In genomic region chr4:36042122-36042970, GRCh38 we compare ENCODE assay signal across 27 cellular contexts.
"Had no signal": no experiment of that assay in that cellular context is flagged by ENCODE, and none has a peak within 500 bp of the region (broad histone marks: within the 10 kb centered on the region; RNA-seq: fewer than 3 reads in every experiment).

No MANE protein-coding gene starts in this region.

- H3K4me3 ChIP-seq: coronary artery, esophagus squamous epithelium, heart right ventricle, psoas muscle, skin epidermis, suprapubic skin, thyroid gland, vagina had no signal

- H3K27me3 ChIP-seq: esophagus squamous epithelium, heart right ventricle, suprapubic skin, thyroid gland, vagina had no signal

- H3K27ac ChIP-seq: coronary artery, esophagus squamous epithelium, heart right ventricle, psoas muscle, skin epidermis, suprapubic skin, thyroid gland, vagina had no signal

- H3K36me3 ChIP-seq: esophagus squamous epithelium, heart right ventricle, suprapubic skin, thyroid gland, vagina had no signal

- ATAC-seq: effector memory CD8-positive, alpha-beta T cell; heart right ventricle; naive thymus-derived CD8-positive, alpha-beta T cell; psoas muscle; right cardiac atrium; stimulated activated naive B cell treated with anti-CD40 and anti-IgM and Interleukin-4, amounts not matched to agents 10 μg/mL and 1 μg/mL and 100 μg/mL, for 72 hours had no signal

- H3K4me1 ChIP-seq: esophagus squamous epithelium, heart right ventricle, psoas muscle, suprapubic skin, thyroid gland, vagina had no signal

- FAIRE-seq: endometrium had no signal

- DNase-seq: dermis blood vessel endothelial cell; effector memory CD8-positive, alpha-beta T cell; erythroblast; esophagus squamous epithelium; foreskin melanocyte; glutamatergic neuron; heart right ventricle; hippocampal formation; islet precursor cell; kidney glomerular epithelial cell; mesenchymal stem cell; naive thymus-derived CD8-positive, alpha-beta T cell; nephron progenitor cell; nucleus accumbens; posterior cingulate gyrus; psoas muscle; right cardiac atrium; stimulated activated CD4-positive, alpha-beta T cell treated with anti-CD3 and anti-CD28 coated beads, Interleukin-15, amount 100 ng/mL, for 24 hours; stimulated activated CD4-positive, alpha-beta T cell treated with anti-CD3 and anti-CD28 coated beads, Interleukin-2, amount 100 ng/mL, for 48 hours; stimulated activated naive B cell treated with anti-CD40 and anti-IgM and Interleukin-4, amounts not matched to agents 10 μg/mL and 1 μg/mL and 100 μg/mL, for 72 hours; thyroid gland; trophoblast cell had no signal

- H3K9me3 ChIP-seq: esophagus squamous epithelium, psoas muscle, suprapubic skin, thyroid gland, vagina had no signal
